ENCODE assay signal across 8 cellular contexts in genomic region chr2:27032495-27033252, GRCh38. TPM values are rescaled to one million over a fixed set of nuclear protein-coding genes. Genes with fewer than 3 reads are reported as not detected.
DNase-seq lines count a peak whose midpoint lies in the region; ATAC-seq lines count a peak whose summit lies in the region.

TMEM214 (plus strand) TSS chr2:27032965; CDS start chr2:27033016, 51 bp downstream.

- DNase-seq in DMS114 treated with DMSO at 0.1 percent for 48 hours (lab: John Stamatoyannopoulos, UW; ENCODE audit: unreplicated experiment) (peak; percentile 72), HuH-7 (ENCODE audit: low spot score) (peak; percentile 94), OCI-M2 (lab: John Stamatoyannopoulos, UW; ENCODE audit: unreplicated experiment) (peak; percentile 52)
- DNase-seq in activated T-cell treated with anti-CD3 and anti-CD28 coated beads, Interleukin-2, amount 50 U/mL, for 1 hour: peak; percentile 80
- DNase-seq in stimulated activated CD8-positive, alpha-beta memory T cell treated with anti-CD3 and anti-CD28 coated beads, Interleukin-7, amount 100 ng/mL, for 4 hours (ENCODE audit: low read depth in 2 of 2): peak; percentile 48 to 75

- H3K4me3 ChIP-seq in muscle layer of duodenum (ENCODE audit: low read depth in 1 of 2, low read length in 2 of 2): peak within 1 kb of the TSS; percentile 84 to 86

- ATAC-seq in GM21515 (IDR thresholded peaks at IDR 0.05; ENCODE audit: unreplicated experiment): peak; percentile 93
- peak; percentile 94 for ATAC-seq in esophagus mucosa

- peaks cover 27 to 33% of the 10 kb centered on the region in 2 donors for H3K36me3 ChIP-seq in muscle layer of duodenum (ENCODE audit: control insufficient read depth in 1 of 2, insufficient read depth in 2 of 2, low read length in 2 of 2)

- H3K27ac ChIP-seq in muscle layer of duodenum (ENCODE audit: low read length): peak within 1 kb of the TSS; percentile 82

- no peaks in the 10 kb centered on the region for H3K9me3 ChIP-seq in muscle layer of duodenum (ENCODE audit: control insufficient read depth in 1 of 2, low read length in 2 of 2)

- peaks cover 8 to 16% of the 10 kb centered on the region in 2 donors for H3K4me1 ChIP-seq in muscle layer of duodenum (ENCODE audit: control insufficient read depth in 1 of 2, insufficient read depth in 2 of 2, low read length in 2 of 2)

- no peaks in the 10 kb centered on the region for H3K27me3 ChIP-seq in muscle layer of duodenum (ENCODE audit: low read depth, low read length)

RNA-seq across cellular contexts. Expression of gene TMEM214, which starts in this region (rescaled TPM):
- total RNA-seq in esophagus mucosa: 29.7 TPM

Comparison
In these comparisons a context has a peak if more than half of its experiments do, and no peak if none do; other contexts are left out.
1. Peak in every context shown above with its lines: DNase-seq, ATAC-seq, H3K4me3 ChIP-seq and H3K27ac ChIP-seq.